Comparison of ENCODE assay signal across 8 cellular contexts in the genomic region with DNA sequence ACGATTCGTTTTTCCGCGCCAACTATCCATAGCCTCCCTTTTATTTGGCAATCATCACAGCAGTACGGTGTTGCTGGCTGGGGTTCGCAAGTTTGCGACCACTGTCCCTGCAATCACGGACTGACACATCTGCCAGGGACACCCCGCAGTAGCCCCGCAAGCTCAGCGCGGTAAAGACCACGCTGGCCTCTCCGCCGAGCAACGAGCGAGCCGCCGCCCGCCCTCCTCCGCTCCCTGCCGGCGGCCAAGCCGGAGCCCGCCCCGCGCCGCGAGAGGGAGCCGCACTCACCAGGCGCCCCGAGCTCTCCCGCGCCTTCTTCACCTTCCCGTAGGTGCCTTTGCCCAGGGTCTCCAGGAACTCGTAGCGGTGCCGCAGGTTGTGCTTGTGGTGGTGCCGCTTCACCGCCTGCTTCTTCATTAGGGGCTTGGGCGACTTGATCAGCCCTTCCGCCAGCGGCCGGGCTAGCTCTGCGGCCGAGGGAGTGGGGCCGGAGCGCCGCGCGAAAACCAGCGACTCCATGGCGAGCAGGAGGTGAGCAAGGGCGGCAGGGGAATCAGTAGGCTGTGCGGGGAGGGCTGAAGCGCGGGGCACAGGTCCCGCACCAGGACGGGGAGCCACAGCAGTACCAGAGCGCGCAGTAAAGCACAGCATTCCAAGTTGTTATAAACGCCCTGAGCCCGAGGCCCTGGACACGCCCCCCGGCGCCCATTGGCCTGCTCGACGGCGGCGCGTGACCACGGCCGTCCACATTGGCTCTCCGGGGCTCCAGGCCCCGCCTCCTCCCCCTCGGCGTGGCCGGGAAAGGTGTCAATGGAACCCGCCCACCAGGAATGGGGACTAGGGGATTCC. TPM values are rescaled to one million over a fixed set of nuclear protein-coding genes. Genes with fewer than 3 reads are reported as not detected.
A peak's percentile ranks its signal among the peaks of the same experiment; 100 is the strongest.
DNase-seq lines count a peak whose midpoint lies in the region; ATAC-seq and TF ChIP-seq lines count a peak whose summit lies in the region.

A gene (minus strand): TSS at position 637 of the 850 bp plus-strand sequence. CDS start 117 bp downstream, at position 520.

- H3K9me3 ChIP-seq in osteoblast (ENCODE audit: low read depth, low read length), result no peaks in the 10 kb centered on the region

- H3K4me3 ChIP-seq in osteoblast (ENCODE audit: insufficient read depth, low read length), result peak within 1 kb of the TSS; percentile 92

- peaks cover 52% of the 10 kb centered on the region for H3K4me1 ChIP-seq in osteoblast (ENCODE audit: insufficient read depth, low read length)

- H3K4me2 ChIP-seq in osteoblast (ENCODE audit: insufficient read depth, low read length), result peak within 1 kb of the TSS; percentile 80

- H3K79me2 ChIP-seq in osteoblast (ENCODE audit: insufficient read depth, low read length), result peaks cover 51% of the 10 kb centered on the region

- no peaks in the 10 kb centered on the region for H3K27me3 ChIP-seq in osteoblast (ENCODE audit: insufficient read depth, low read length)

- TF ChIP-seq CTCF in GM10248 (IDR thresholded peaks at IDR 0.05; ENCODE audit: control extremely low read depth, extremely low read depth, low read depth, missing control alignments), result peak; percentile 55
- peak; percentile 23 for TF ChIP-seq CTCF in osteoblast (IDR thresholded peaks at IDR 0.05; ENCODE audit: extremely low read depth, low read depth, low read length)

- H4K20me1 ChIP-seq in osteoblast (ENCODE audit: insufficient read depth, low read length), result peaks cover 32% of the 10 kb centered on the region

- DNase-seq in GM10248 (ENCODE audit: extremely low spot score), result peak; percentile 70
- peak; percentile 96 for DNase-seq in NCI-H1092 (lab: John Stamatoyannopoulos, UW)
- peak; percentile 84 for DNase-seq in SW480 (ENCODE audit: low spot score)
- peak; percentile 63 for DNase-seq in activated naive CD8-positive, alpha-beta T cell treated with anti-CD3 and anti-CD28 coated beads, Interleukin-2, amount 50 U/mL, for 16 hours (ENCODE audit: low read depth, low spot score)
- peak; percentile 98 for DNase-seq in Right ventricle myocardium inferior (ENCODE audit: missing footprints)
- peak; percentile 98 for DNase-seq in osteoblast (ENCODE audit: insufficient read length, low spot score, missing footprints)

- H3K27ac ChIP-seq in osteoblast (ENCODE audit: low read depth, low read length), result peak within 1 kb of the TSS; percentile 62
- peak within 1 kb of the TSS; percentile 30 for H3K27ac ChIP-seq in temporal lobe (ENCODE audit: low read depth, low read length)

- no peaks in the 10 kb centered on the region for H3K36me3 ChIP-seq in osteoblast (ENCODE audit: insufficient read depth, low read length)

- POLR2A ChIA-PET in GM10248 (lab: Yijun Ruan, JAX), result interaction anchor here (0.7 to 1.2 kb wide), 2 partner anchors 33 to 51 kb away, joined by 3 read pairs; no protein-coding TSS in a partner anchor

- ATAC-seq in Right ventricle myocardium inferior, result peak; percentile 93
- ATAC-seq in GM18517 (IDR thresholded peaks at IDR 0.05; ENCODE audit: unreplicated experiment), result no peak

- peak within 1 kb of the TSS; percentile 80 for H2AFZ ChIP-seq in osteoblast (ENCODE audit: low read length)

- intact Hi-C loops in Right ventricle myocardium inferior (cut with DNase I), result loop anchor here (1.0 kb wide), 1 partner anchor 48 kb away; no protein-coding TSS in a partner anchor

- CTCF ChIA-PET in GM10248 (lab: Yijun Ruan, JAX), result interaction anchor here (1.0 to 41.3 kb wide), 9 partner anchors 14 to 203 kb away, joined by 4 to 1591 read pairs (median 9); no protein-coding TSS in a partner anchor

RNA-seq across cellular contexts. Expression of the gene that starts here (rescaled TPM):
- total RNA-seq in Right ventricle myocardium inferior, result 1.1 TPM
- total RNA-seq in osteoblast, result 2.7 and 3.6 TPM in 2 replicates
- total RNA-seq in temporal lobe, result 0.98 TPM
